Comparison of ENCODE assay signal across 17 cellular contexts in genomic region chr14:42927313-42927712, GRCh38.
"Had no signal": no experiment of that assay in that cellular context is flagged by ENCODE, and none has a peak within 500 bp of the region (broad histone marks: within the 10 kb centered on the region; RNA-seq: fewer than 3 reads in every experiment).

No MANE protein-coding gene starts in this region.

- DNase-seq: MM.1S, NCI-H1092 treated with DMSO at 0.1 percent for 48 hours, NCI-H1436, NCI-H1694, NCI-H187 treated with DMSO at 0.1 percent for 48 hours, NCI-H2081, NCI-H2107, NCI-H2227 treated with DMSO at 0.1 percent for 48 hours, NCI-H524, NCI-H526 treated with DMSO at 0.1 percent for 48 hours, NCI-H774, SHP77, T-cell had no signal

- H3K4me3 ChIP-seq: K562, SJSA1, SK-N-MC had no signal

- ATAC-seq: K562, Panc1, T-cell had no signal
